In the genomic region with DNA sequence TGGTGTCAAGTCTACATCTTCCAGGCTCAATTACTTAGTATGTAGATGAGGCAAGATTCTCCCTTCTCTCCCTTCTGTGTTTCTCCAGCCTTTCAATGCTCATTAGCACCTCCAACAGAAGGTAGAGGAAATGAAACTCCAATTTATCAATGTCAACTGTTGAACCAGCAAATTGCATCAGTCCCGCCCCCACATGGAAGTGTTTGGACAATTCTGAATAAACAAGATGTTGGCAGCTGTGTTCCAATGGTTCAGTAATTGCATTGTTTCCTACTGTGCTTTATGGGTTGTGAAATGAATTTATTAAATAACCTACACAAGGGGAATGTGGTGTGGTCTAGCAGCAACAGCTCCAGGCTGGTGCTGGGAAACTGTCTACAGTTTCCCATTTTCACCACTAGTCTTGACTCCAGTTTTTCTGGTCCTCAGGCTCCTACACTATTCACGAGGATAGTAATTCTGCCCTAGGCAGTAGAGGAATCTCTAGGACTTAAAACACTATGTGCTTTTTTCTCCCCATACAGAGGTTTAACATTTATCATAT, we compare ENCODE assay signal across 10 cellular contexts.
DNase-seq lines count a peak whose midpoint lies in the region; ATAC-seq and TF ChIP-seq lines count a peak whose summit lies in the region.
"Had no signal": no experiment of that assay in that cellular context is flagged by ENCODE, and none has a peak within 500 bp of the region (broad histone marks: within the 10 kb centered on the region; RNA-seq: fewer than 3 reads in every experiment).

No MANE protein-coding gene starts in this region.

- H3K9me3 ChIP-seq in breast epithelium (no peaks in the 10 kb centered on the region), upper lobe of right lung (no peaks in the 10 kb centered on the region)
- H3K9me3 ChIP-seq: BLaER1 had no signal

- H3K27ac ChIP-seq in breast epithelium: peak overlapping the region in 1 of 2 donors; percentile 9
- H3K27ac ChIP-seq in upper lobe of right lung: no peak overlapping the region
- H3K27ac ChIP-seq: BLaER1, parathyroid adenoma had no signal

- no peaks in the 10 kb centered on the region for H3K27me3 ChIP-seq in breast epithelium
- no peaks in the 10 kb centered on the region for H3K27me3 ChIP-seq in upper lobe of right lung
- H3K27me3 ChIP-seq: BLaER1 had no signal

- peaks cover 6 to 12% of the 10 kb centered on the region in 2 donors for H3K4me1 ChIP-seq in breast epithelium
- H3K4me1 ChIP-seq in upper lobe of right lung: peaks cover 9% of the 10 kb centered on the region
- H3K4me1 ChIP-seq: BLaER1, parathyroid adenoma had no signal

- H3K4me3 ChIP-seq in breast epithelium (no peak overlapping the region), upper lobe of right lung (no peak overlapping the region), lower leg skin (ENCODE audit: low read depth, poor library complexity, severe bottlenecking) (no peak overlapping the region)
- H3K4me3 ChIP-seq: BLaER1 had no signal

- intact Hi-C loops in left cardiac atrium (cut with DNase I): no loop called here
- intact Hi-C loops in Right ventricle myocardium inferior (cut with DNase I): no loop called here
- intact Hi-C loops in breast epithelium (cut with DNase I; ENCODE audit: low total_unique reads): no loop called here
- intact Hi-C loops in upper lobe of right lung (cut with DNase I): no loop called here
- intact Hi-C loops in lower leg skin (cut with DNase I; ENCODE audit: low total_unique reads): no loop called here

- peak; percentile 32 for DNase-seq in left cardiac atrium
- DNase-seq in Right ventricle myocardium inferior (ENCODE audit: missing footprints): no peak
- DNase-seq in NCI-H2029 treated with DMSO at 0.1 percent for 48 hours (lab: John Stamatoyannopoulos, UW): peak; percentile 97
- DNase-seq in breast epithelium (ENCODE audit: low spot score in 2 of 2): peak in 1 of 2 donors; percentile 29
- DNase-seq in upper lobe of right lung: no peak
- no peak for DNase-seq in lower leg skin (ENCODE audit: low spot score in 2 of 2)
- DNase-seq in activated CD4-positive, alpha-beta T cell treated with anti-CD3 and anti-CD28 coated beads for 1 hour: no peak

- ATAC-seq in left cardiac atrium (peak; percentile 26 to 30), Right ventricle myocardium inferior (no peak), upper lobe of right lung (peak; percentile 83), GM18517 (IDR thresholded peaks at IDR 0.05; ENCODE audit: unreplicated experiment) (no peak)

- WGBS in lower leg skin, 2 donors: 52 to 56% methylated on average over 2 of the region's 2 CpGs

- H3K36me3 ChIP-seq in breast epithelium (no peaks in the 10 kb centered on the region), upper lobe of right lung (no peaks in the 10 kb centered on the region)
- H3K36me3 ChIP-seq: BLaER1 had no signal

- TF ChIP-seq CTCF in breast epithelium (IDR thresholded peaks at IDR 0.05) (peak in 2 of 3 donors; percentile 13 to 29), upper lobe of right lung (IDR thresholded peaks at IDR 0.05) (peak; percentile 20), lower leg skin (IDR thresholded peaks at IDR 0.05) (no peak)

- no peak for TF ChIP-seq POLR2A in breast epithelium (IDR thresholded peaks at IDR 0.05)
- no peak for TF ChIP-seq POLR2A in lower leg skin (IDR thresholded peaks at IDR 0.05)

Comparison
In these comparisons a context has a peak if more than half of its experiments do, and no peak if none do; other contexts are left out.
1. ATAC-seq: peak in left cardiac atrium (2 of 2) and upper lobe of right lung (single experiment); none in Right ventricle myocardium inferior (single experiment) and GM18517 (single experiment).
2. DNase-seq: peak in left cardiac atrium (single experiment) and NCI-H2029 treated with DMSO at 0.1 percent for 48 hours (single experiment); none in Right ventricle myocardium inferior (single experiment), upper lobe of right lung (single experiment), lower leg skin (0 of 2) and activated CD4-positive, alpha-beta T cell treated with anti-CD3 and anti-CD28 coated beads for 1 hour (single experiment).
3. CTCF ChIP-seq: peak in breast epithelium (2 of 3) and upper lobe of right lung (single experiment); none in lower leg skin (0 of 3).